Comparison of ENCODE assay signal across 23 cellular contexts in genomic region chr21:15539376-15539775, GRCh38.
"Had no signal": no experiment of that assay in that cellular context is flagged by ENCODE, and none has a peak within 500 bp of the region (broad histone marks: within the 10 kb centered on the region; RNA-seq: fewer than 3 reads in every experiment).

No MANE protein-coding gene starts in this region.

- H3K9me3 ChIP-seq: body of pancreas, gastrocnemius medialis, right lobe of liver, tibial artery had no signal

- H3K4me3 ChIP-seq: body of pancreas, cardiac muscle cell, gastrocnemius medialis, right lobe of liver, tibial artery had no signal

- ATAC-seq: body of pancreas; gastrocnemius medialis; right lobe of liver; stimulated activated effector memory CD8-positive, alpha-beta T cell treated with anti-CD3 and anti-CD28 coated beads, Interleukin-12 subunit alpha, Interleukin-12 subunit beta, amount 100 ng/mL, for 72 hours; stimulated activated naive CD8-positive, alpha-beta T cell treated with anti-CD3 and anti-CD28 coated beads, Interleukin-15, amount 100 ng/mL, for 72 hours had no signal

- H3K4me1 ChIP-seq: body of pancreas, gastrocnemius medialis, parathyroid adenoma, right lobe of liver, tibial artery had no signal

- DNase-seq: activated B cell treated with CpG ODN at 0.5 μM for 24 hours; activated CD4-positive, alpha-beta T cell treated with anti-CD3 and anti-CD28 coated beads for 4 hours; activated CD4-positive, alpha-beta T cell treated with anti-CD3 and anti-CD28 coated beads, Interleukin-2, amount 50 U/mL, for 48 hours; activated effector memory CD4-positive, alpha-beta T cell treated with Interleukin-2 at 50 U/mL for 16 hours; activated naive CD4-positive, alpha-beta T cell treated with anti-CD3 and anti-CD28 coated beads for 36 hours; activated naive CD8-positive, alpha-beta T cell treated with anti-CD3 and anti-CD28 coated beads, Interleukin-2, amount 10 ng/mL, durations not matched to agents 7 days and 5 days; activated T-cell treated with anti-CD3 and anti-CD28 coated beads, Interleukin-2, amount 50 U/mL, for 48 hours; amygdala; body of pancreas; dermis blood vessel endothelial cell; effector memory CD4-positive, alpha-beta T cell; gastrocnemius medialis; hypothalamus; nephron progenitor cell; nucleus accumbens; right lobe of liver; small intestine; stimulated activated CD4-positive, alpha-beta T cell treated with anti-CD3 and anti-CD28 coated beads, Interleukin-2, amount 100 ng/mL, for 24 hours; stimulated activated naive CD8-positive, alpha-beta T cell treated with anti-CD3 and anti-CD28 coated beads, Interleukin-15, amount 100 ng/mL, for 72 hours; tibial artery had no signal

- H3K36me3 ChIP-seq: cardiac muscle cell, gastrocnemius medialis, right lobe of liver, tibial artery had no signal
